12 cellular contexts compared by ENCODE assay signal in the genomic region with DNA sequence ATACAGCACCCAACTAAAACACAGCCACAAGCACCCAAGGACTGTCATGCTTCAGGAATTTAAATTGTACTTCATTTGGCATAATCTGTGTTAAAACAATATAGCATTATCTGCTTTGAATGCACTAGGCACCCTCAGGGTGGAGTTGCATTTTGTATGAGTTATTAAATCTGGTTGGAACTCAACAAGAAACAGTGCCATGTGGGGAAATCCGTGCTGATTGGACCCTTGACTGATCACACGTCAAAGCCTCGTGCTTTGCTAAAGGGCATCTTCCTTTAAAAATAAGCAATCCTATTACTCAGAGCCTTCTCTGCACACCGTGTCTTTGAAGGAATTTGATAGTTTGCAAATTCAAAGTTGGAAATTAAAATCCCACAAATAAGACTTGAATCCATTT. TPM values are rescaled to one million over a fixed set of nuclear protein-coding genes. Genes with fewer than 3 reads are reported as not detected.
DNase-seq lines count a peak whose midpoint lies in the region; TF ChIP-seq lines count a peak whose summit lies in the region.
"Had no signal": no experiment of that assay in that cellular context is flagged by ENCODE, and none has a peak within 500 bp of the region (broad histone marks: within the 10 kb centered on the region; RNA-seq: fewer than 3 reads in every experiment).

No MANE protein-coding gene starts in this region.

- H3K27ac Mint-ChIP-seq in Caco-2 (ENCODE audit: unreplicated experiment), result peak overlapping the region; percentile 29

- no TSS peak for BruUV-seq in Caco-2 (replicated peaks; lab: Mats Ljungman, UMichigan)

- no peak for DNase-seq in Caco-2
- peak; percentile 94 for DNase-seq in RPMI7951 (ENCODE audit: low read depth)
- DNase-seq in esophagus muscularis mucosa (ENCODE audit: extremely low spot score), result no peak
- DNase-seq in renal cortical epithelial cell (ENCODE audit: low read depth), result peak; percentile 82
- DNase-seq in nucleus accumbens (lab: John Stamatoyannopoulos, UW), result no peak
- DNase-seq in HuH-7.5 (ENCODE audit: low spot score), result no peak
- no peak for DNase-seq in NCI-H1930 (lab: John Stamatoyannopoulos, UW)
- DNase-seq in NCI-H2107 treated with DMSO at 0.1 percent for 48 hours (lab: John Stamatoyannopoulos, UW; ENCODE audit: unreplicated experiment), result no peak
- DNase-seq: activated effector memory CD4-positive, alpha-beta T cell treated with Interleukin-2 at 50 U/mL for 16 hours; COR-L47; effector CD8-positive, alpha-beta T cell; NCI-H2081 treated with DMSO at 0.1 percent for 48 hours had no signal

- H3K4me3 Mint-ChIP-seq in Caco-2 (ENCODE audit: unreplicated experiment), result no peak overlapping the region

- H3K27ac ChIP-seq in esophagus muscularis mucosa (replicated peaks in 1 of 4), result peak overlapping the region; percentile 33 to 49 (median 46)

- TF ChIP-seq CTCF in Caco-2 (IDR thresholded peaks at IDR 0.05; ENCODE audit: insufficient read depth in 1 of 2, low read depth in 1 of 2, low read length in 1 of 2, severe bottlenecking in 1 of 2, unreplicated experiment in 1 of 2) (no peak), esophagus muscularis mucosa (IDR thresholded peaks at IDR 0.05) (no peak)

- H3K4me1 Mint-ChIP-seq in Caco-2 (ENCODE audit: low read depth, unreplicated experiment), result peaks cover 32% of the 10 kb centered on the region

- no peak for TF ChIP-seq EP300 in esophagus muscularis mucosa (IDR thresholded peaks at IDR 0.05)

- CTCF ChIA-PET in Caco-2 (lab: Charles Lee), result interaction anchor here (1.0 kb wide), 1 partner anchor 13 kb away, joined by 3 read pairs; no protein-coding TSS in a partner anchor

- POLR2A ChIA-PET in Caco-2 (lab: Charles Lee), result no interaction called here

- H3K4me1 ChIP-seq in Caco-2 (peaks cover 44% of the 10 kb centered on the region), esophagus muscularis mucosa (peaks cover 68 to 77% (median 70%) of the 10 kb centered on the region in 4 donors)

- no peaks in the 10 kb centered on the region for H3K27me3 Mint-ChIP-seq in Caco-2 (ENCODE audit: insufficient read depth, unreplicated experiment)

- H3K36me3 ChIP-seq in Caco-2 (ENCODE audit: control insufficient read depth, insufficient read depth, low read length) (no peaks in the 10 kb centered on the region), esophagus muscularis mucosa (no peaks in the 10 kb centered on the region)

- H3K36me3 Mint-ChIP-seq in Caco-2 (ENCODE audit: insufficient read depth, unreplicated experiment), result peaks cover 6% of the 10 kb centered on the region

- no peak overlapping the region for H3K4me3 ChIP-seq in Caco-2 (ENCODE audit: low read depth, low read length)
- no peak overlapping the region for H3K4me3 ChIP-seq in esophagus muscularis mucosa

- TF ChIP-seq POLR2A in esophagus muscularis mucosa (IDR thresholded peaks at IDR 0.05; ENCODE audit: low read depth), result no peak

- H3K9me3 ChIP-seq in Caco-2, result no peaks in the 10 kb centered on the region
- no peaks in the 10 kb centered on the region for H3K9me3 ChIP-seq in esophagus muscularis mucosa

- no peaks in the 10 kb centered on the region for H3K27me3 ChIP-seq in Caco-2 (replicated peaks; ENCODE audit: control insufficient read depth, insufficient read depth, low read length)
- no peaks in the 10 kb centered on the region for H3K27me3 ChIP-seq in esophagus muscularis mucosa

- intact Hi-C loops in Caco-2 (cut with micrococcal nuclease; ENCODE audit: unreplicated experiment), result no loop called here
- intact Hi-C loops in esophagus muscularis mucosa (cut with DNase I), result no loop called here

- WGBS in esophagus muscularis mucosa, result 6% methylated on average over 4 of the region's 4 CpGs

- no peaks in the 10 kb centered on the region for H3K9me3 Mint-ChIP-seq in Caco-2 (ENCODE audit: unreplicated experiment)

RNA-seq across cellular contexts. Expression of gene IGFBP7, which starts 35.4 kb away (rescaled TPM):
- total RNA-seq in Caco-2 (2022), result 37.1 and 40.4 TPM in 2 replicates
- total RNA-seq in RPMI7951 (2014; rRNA removed; shearing (Covaris generic)), result 436 and 611 TPM in 2 replicates
- total RNA-seq in esophagus muscularis mucosa, result 1,000 to 10,000 TPM in 1 of 4 donors, 100 to 1,000 TPM in 3; 712 to 1,070 (median 762) TPM
- total RNA-seq in renal cortical epithelial cell, result 1,261 and 4,753 TPM in 2 replicates

Comparison
In these comparisons a context has a peak if more than half of its experiments do, and no peak if none do; other contexts are left out.
1. DNase-seq: peak in RPMI7951 (single experiment) and renal cortical epithelial cell (single experiment); none in Caco-2 (0 of 2), esophagus muscularis mucosa (single experiment), nucleus accumbens (0 of 56), HuH-7.5 (single experiment), NCI-H1930 (0 of 2) and NCI-H2107 treated with DMSO at 0.1 percent for 48 hours (single experiment).
2. RNA of gene IGFBP7, which starts 35.4 kb away (total RNA-seq): 1,261 to 4,753 TPM in renal cortical epithelial cell, 712 to 1,070 TPM in esophagus muscularis mucosa and 436 to 611 TPM in RPMI7951; 37.1 to 40.4 TPM in Caco-2; every median in the first group is over 10 times any median in the second.